ENCODE assay signal across 23 cellular contexts in the genomic region with DNA sequence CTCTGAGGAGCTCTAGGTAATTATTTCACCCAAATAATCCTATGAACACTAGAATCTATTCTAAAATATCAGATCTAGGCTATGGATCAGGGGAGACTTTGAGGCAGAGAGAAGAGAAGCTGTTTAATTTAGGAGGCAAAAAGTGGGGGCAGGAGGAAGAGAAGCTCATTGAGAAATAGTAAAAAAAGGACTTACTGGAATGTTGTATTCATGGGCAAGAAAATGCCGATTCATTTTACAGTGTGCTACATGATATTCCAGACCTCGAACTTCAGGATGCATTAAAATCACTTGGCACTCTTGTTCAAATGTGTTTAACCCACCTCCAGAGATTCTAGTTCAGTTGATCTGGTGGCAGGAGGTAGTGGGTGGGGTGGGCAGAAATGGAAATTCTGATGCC.
"Had no signal": no experiment of that assay in that cellular context is flagged by ENCODE, and none has a peak within 500 bp of the region (broad histone marks: within the 10 kb centered on the region; RNA-seq: fewer than 3 reads in every experiment).

No MANE protein-coding gene starts in this region.

- H3K4me1 Mint-ChIP-seq: activated CD8-positive, alpha-beta memory T cell treated with anti-CD3 and anti-CD28 coated beads, Interleukin-2, amount 10 ng/mL, durations not matched to agents 7 days and 5 days; brain had no signal

- H3K27ac ChIP-seq: esophagus squamous epithelium, left lung, tibial nerve, vagina, VCaP had no signal

- DNase-seq: activated CD4-positive, alpha-beta T cell treated with anti-CD3 and anti-CD28 coated beads for 1 hour; activated CD4-positive, alpha-beta T cell treated with anti-CD3 and anti-CD28 coated beads, Interleukin-2, amount 50 U/mL, for 4 hours; activated CD8-positive, alpha-beta memory T cell treated with anti-CD3 and anti-CD28 coated beads, Interleukin-2, amount 10 ng/mL, durations not matched to agents 7 days and 5 days; activated naive CD4-positive, alpha-beta T cell treated with anti-CD3 and anti-CD28 coated beads, Interleukin-2, amount 50 U/mL, for 16 hours; activated T-cell treated with anti-CD3 and anti-CD28 coated beads, Interleukin-2, amount 50 U/mL, for 24 hours; amniotic stem cell; cortex of kidney; effector CD8-positive, alpha-beta T cell; esophagus squamous epithelium; islet precursor cell; left lung; mammary epithelial cell; naive thymus-derived CD4-positive, alpha-beta T cell; pancreas; stimulated activated CD4-positive, alpha-beta T cell treated with anti-CD3 and anti-CD28 coated beads, Interleukin-4, amount 100 ng/mL, for 1 hour; stimulated activated naive CD4-positive, alpha-beta T cell treated with Interleukin-2 at 50 U/mL for 16 hours; substantia nigra; T-helper 1 cell had no signal

- H3K36me3 ChIP-seq: esophagus squamous epithelium, left lung, pancreas, tibial nerve, vagina had no signal

- H3K27me3 ChIP-seq: esophagus squamous epithelium, left lung, pancreas, tibial nerve, vagina had no signal

- H3K9me3 ChIP-seq: esophagus squamous epithelium, left lung, pancreas, tibial nerve, vagina had no signal

- ATAC-seq: activated CD8-positive, alpha-beta memory T cell treated with anti-CD3 and anti-CD28 coated beads, Interleukin-2, amount 10 ng/mL, durations not matched to agents 7 days and 5 days; left lung; naive thymus-derived CD4-positive, alpha-beta T cell had no signal

- H3K4me3 Mint-ChIP-seq: activated CD8-positive, alpha-beta memory T cell treated with anti-CD3 and anti-CD28 coated beads, Interleukin-2, amount 10 ng/mL, durations not matched to agents 7 days and 5 days; activated T-cell treated with anti-CD3 and anti-CD28 coated beads, Interleukin-2, amount 50 U/mL, for 24 hours; brain; central memory CD8-positive, alpha-beta T cell; naive thymus-derived CD4-positive, alpha-beta T cell had no signal

- H3K36me3 Mint-ChIP-seq: activated CD8-positive, alpha-beta memory T cell treated with anti-CD3 and anti-CD28 coated beads, Interleukin-2, amount 10 ng/mL, durations not matched to agents 7 days and 5 days; brain had no signal

- H3K9me3 Mint-ChIP-seq: activated T-cell treated with anti-CD3 and anti-CD28 coated beads, Interleukin-2, amount 50 U/mL, for 24 hours had no signal

- H3K4me3 ChIP-seq: esophagus squamous epithelium, left lung, pancreas, tibial nerve, vagina had no signal

- H3K27me3 Mint-ChIP-seq: activated T-cell treated with anti-CD3 and anti-CD28 coated beads, Interleukin-2, amount 50 U/mL, for 24 hours; central memory CD8-positive, alpha-beta T cell; naive thymus-derived CD4-positive, alpha-beta T cell had no signal

- H3K4me1 ChIP-seq: esophagus squamous epithelium, left lung, tibial nerve, vagina had no signal

- H3K27ac Mint-ChIP-seq: activated CD8-positive, alpha-beta memory T cell treated with anti-CD3 and anti-CD28 coated beads, Interleukin-2, amount 10 ng/mL, durations not matched to agents 7 days and 5 days; activated T-cell treated with anti-CD3 and anti-CD28 coated beads, Interleukin-2, amount 50 U/mL, for 24 hours had no signal
